ENCODE assay signal across 28 cellular contexts in the genomic region with DNA sequence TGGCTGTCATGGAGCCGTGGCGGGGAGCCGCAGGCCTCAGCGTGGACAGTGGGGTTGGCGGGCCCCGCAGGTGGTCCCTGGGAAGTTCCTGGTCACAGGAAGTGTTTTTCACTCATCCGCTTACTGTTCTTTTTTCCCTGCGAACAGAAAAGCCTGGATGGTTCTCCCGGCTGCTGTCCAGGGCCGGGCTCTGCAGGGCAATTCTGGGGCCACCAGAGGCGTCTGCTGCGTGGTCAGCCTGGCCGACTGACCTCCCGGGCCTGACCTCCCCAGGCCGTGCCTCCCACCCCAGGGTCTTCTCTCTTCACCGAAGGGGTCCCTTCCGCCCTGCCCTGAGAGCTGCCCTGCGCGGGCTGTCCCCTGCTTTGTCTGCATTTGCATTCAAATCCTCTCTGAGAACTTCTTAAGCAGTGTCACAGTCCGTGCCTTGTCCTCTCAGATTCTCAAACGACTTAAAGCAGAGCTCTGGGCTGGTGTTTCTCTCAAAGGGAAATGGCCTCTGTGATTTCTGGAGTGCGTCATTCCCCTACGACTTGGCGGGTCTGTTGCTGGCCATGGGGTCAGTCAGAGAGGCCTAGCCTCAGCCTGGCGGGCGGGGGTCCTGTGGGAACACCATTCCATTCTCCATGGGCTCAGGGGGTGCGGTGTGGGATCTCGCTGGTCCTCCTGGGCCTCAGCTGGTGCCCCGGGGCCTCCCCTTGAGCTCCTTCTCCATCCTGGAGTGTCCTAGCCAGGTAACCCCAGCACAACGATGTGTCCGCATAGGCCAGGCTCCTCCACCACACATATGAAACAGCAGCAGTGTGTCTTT. TPM values are rescaled to one million over a fixed set of nuclear protein-coding genes. Genes with fewer than 3 reads are reported as not detected.
DNase-seq lines count a peak whose midpoint lies in the region; ATAC-seq, FAIRE-seq and TF ChIP-seq lines count a peak whose summit lies in the region.
"Had no signal": no experiment of that assay in that cellular context is flagged by ENCODE, and none has a peak within 500 bp of the region (broad histone marks: within the 10 kb centered on the region; RNA-seq: fewer than 3 reads in every experiment).

No MANE protein-coding gene starts in this region.

- no peak overlapping the region for H2AFZ ChIP-seq in H1 (ENCODE audit: low read length)

- H3K4me1 Mint-ChIP-seq in nephron progenitor cell (peaks cover 38% of the 10 kb centered on the region), type B pancreatic cell (ENCODE audit: unreplicated experiment) (peaks cover 36% of the 10 kb centered on the region)
- H3K4me1 Mint-ChIP-seq: activated CD4-positive, alpha-beta T cell treated with anti-CD3 and anti-CD28 coated beads, Interleukin-2, amount 10 ng/mL, durations not matched to agents 7 days and 5 days; activated naive CD8-positive, alpha-beta T cell treated with anti-CD3 and anti-CD28 coated beads, Interleukin-2, amount 50 U/mL, for 24 hours; memory B cell; T-helper 17 cell had no signal

- peak overlapping the region; percentile 18; the same call in 1 of the 2 replicates for H2BK12ac ChIP-seq in H1 (ENCODE audit: low read depth, low read length)

- POLR2A ChIA-PET in H1 (lab: Charles Lee; ENCODE audit: partially characterized antibody): interaction anchor here (1.1 kb wide), 1 partner anchor 10 kb away, joined by 4 read pairs; no protein-coding TSS in a partner anchor

- no peak overlapping the region for H3K18ac ChIP-seq in H1 (ENCODE audit: extremely low read depth, low read length)

- CTCF ChIA-PET in H1 (lab: Charles Lee; ENCODE audit: partially characterized antibody): interaction anchor here (0.6 to 1.4 kb wide), 4 partner anchors 10 to 74 kb away, joined by 3 to 6 read pairs (median 4); no protein-coding TSS in a partner anchor

- H4K5ac ChIP-seq in H1 (ENCODE audit: insufficient read length, low read depth, low read length): peak overlapping the region; percentile 38

- whole genome bisulfite sequencing in H1 (ENCODE audit: extremely low coverage in 1 of 2, insufficient coverage in 1 of 2, insufficient read length in 1 of 2, insufficient replicate concordance in 2 of 2, low coverage in 1 of 2, low lambda C conversion rate in 2 of 2, missing lambda C conversion rate in 1 of 2), 2 experiments: 79% methylated on average over 25 of the region's 31 CpGs; no CpG with 5 or more reads in 1 of the 2 experiments

- peak overlapping the region; percentile 52 for H4K91ac ChIP-seq in H1 (replicated peaks; ENCODE audit: insufficient read length, low read length)

- no peak overlapping the region for H3K27ac ChIP-seq in H1 (ENCODE audit: low read depth, low read length)
- H3K27ac ChIP-seq: HL-60, psoas muscle, SJCRH30 had no signal

- H3K4me3 Mint-ChIP-seq in nephron progenitor cell (no peak overlapping the region), type B pancreatic cell (no peak overlapping the region)
- H3K4me3 Mint-ChIP-seq: activated CD4-positive, alpha-beta T cell treated with anti-CD3 and anti-CD28 coated beads, Interleukin-2, amount 10 ng/mL, durations not matched to agents 7 days and 5 days; activated naive CD8-positive, alpha-beta T cell treated with anti-CD3 and anti-CD28 coated beads, Interleukin-2, amount 50 U/mL, for 24 hours; effector memory CD8-positive, alpha-beta T cell; HFFc6; memory B cell; T-helper 17 cell had no signal

- H2BK120ac ChIP-seq in H1 (replicated peaks; ENCODE audit: low read depth, low read length): no peak overlapping the region

- no peaks in the 10 kb centered on the region for H3K36me3 ChIP-seq in H1 (ENCODE audit: control insufficient read depth in 2 of 4, insufficient read depth in 4 of 4, low read length in 3 of 4)
- H3K36me3 ChIP-seq: tibial artery had no signal

- no peak overlapping the region for H2AK5ac ChIP-seq in H1 (ENCODE audit: low read depth, low read length)

- H2BK5ac ChIP-seq in H1 (ENCODE audit: low read depth, low read length): 0 out of 2 replicates have a peak overlapping the region, but pooled peaks have one; percentile 92

- peaks cover 6% of the 10 kb centered on the region; the same call in 1 of the 2 replicates for H3K79me1 ChIP-seq in H1 (ENCODE audit: low read depth, low read length)

- no peak overlapping the region for H3K56ac ChIP-seq in H1 (replicated peaks; ENCODE audit: insufficient read length, low read depth, low read length)

- intact Hi-C loops in cardiac septum (cut with DNase I) (no loop called here), left ventricle myocardium superior (cut with micrococcal nuclease) (no loop called here)

- no peak for TF ChIP-seq CTCF in H1 (IDR thresholded peaks at IDR 0.05; ENCODE audit: control extremely low read depth in 1 of 3, insufficient read depth in 1 of 3, low read depth in 1 of 3, low read length in 3 of 3)
- no peak for TF ChIP-seq CTCF in nephron progenitor cell (IDR thresholded peaks at IDR 0.05)
- TF ChIP-seq CTCF in type B pancreatic cell (conservative IDR thresholded peaks at IDR 0.05): peak; percentile 22

- peaks cover 0 to 11% of the 10 kb centered on the region in 2 experiments for H4K20me1 ChIP-seq in H1 (replicated peaks in 1 of 2; ENCODE audit: control insufficient read depth in 1 of 2, insufficient read depth in 2 of 2, low read length in 2 of 2)

- H3K9ac ChIP-seq in H1 (replicated peaks in 1 of 4; ENCODE audit: extremely low read depth in 1 of 4, low read depth in 3 of 4, low read length in 3 of 4): no peak overlapping the region

- no peak for FAIRE-seq in H1 (lab: Jason Lieb, UNC)

- H3K4me3 ChIP-seq in H1 (ENCODE audit: extremely low read depth in 1 of 4, insufficient read depth in 2 of 4, low read depth in 3 of 4, low read length in 4 of 4): no peak overlapping the region
- H3K4me3 ChIP-seq: GM12878, psoas muscle, SJCRH30, tibial artery had no signal

- H3K27me3 Mint-ChIP-seq in nephron progenitor cell (ENCODE audit: low read depth, poor library complexity): peaks cover 2% of the 10 kb centered on the region
- no peaks in the 10 kb centered on the region for H3K27me3 Mint-ChIP-seq in type B pancreatic cell
- H3K27me3 Mint-ChIP-seq: activated CD4-positive, alpha-beta T cell treated with anti-CD3 and anti-CD28 coated beads, Interleukin-2, amount 10 ng/mL, durations not matched to agents 7 days and 5 days had no signal

- no peaks in the 10 kb centered on the region for H3K79me2 ChIP-seq in H1 (ENCODE audit: control insufficient read depth in 1 of 2, insufficient read depth in 2 of 2, low read length in 2 of 2)

- H3K14ac ChIP-seq in H1 (ENCODE audit: insufficient read length): no peak overlapping the region

- H3K4ac ChIP-seq in H1 (replicated peaks; ENCODE audit: insufficient read length, low read depth, low read length): no peak overlapping the region

- no peak for TF ChIP-seq EP300 in H1 (IDR thresholded peaks at IDR 0.05; ENCODE audit: borderline replicate concordance in 1 of 2, low read depth in 2 of 2, low read length in 2 of 2)

- no peak for TF ChIP-seq RAD21 in H1 (IDR thresholded peaks at IDR 0.05 in 1 of 2, conservative IDR thresholded peaks at IDR 0.05 in 1 of 2; ENCODE audit: low read depth in 2 of 2, low read length in 2 of 2)

- H4K8ac ChIP-seq in H1 (ENCODE audit: extremely low read depth, insufficient read depth, low read length): peak overlapping the region; percentile 52; the same call in 1 of the 2 replicates

- H3K36me3 Mint-ChIP-seq in nephron progenitor cell (ENCODE audit: low read depth): no peaks in the 10 kb centered on the region
- no peaks in the 10 kb centered on the region for H3K36me3 Mint-ChIP-seq in type B pancreatic cell
- H3K36me3 Mint-ChIP-seq: memory B cell had no signal

- peak; percentile 56 for DNase-seq in cardiac septum (ENCODE audit: low spot score)
- DNase-seq in left ventricle myocardium superior: no peak
- peak in 1 of 2 experiments; percentile 56 for DNase-seq in H1 (ENCODE audit: low read depth in 1 of 2, low spot score in 2 of 2)
- DNase-seq in nephron progenitor cell: no peak
- DNase-seq in type B pancreatic cell (ENCODE audit: extremely low spot score, unreplicated experiment): peak; percentile 64
- no peak for DNase-seq in middle frontal gyrus (ENCODE audit: extremely low spot score, low spot score)
- DNase-seq in NCI-H1092 (lab: John Stamatoyannopoulos, UW): no peak
- DNase-seq in NK-92 (lab: John Stamatoyannopoulos, UW; ENCODE audit: unreplicated experiment): no peak
- DNase-seq: activated CD4-positive, alpha-beta T cell treated with anti-CD3 and anti-CD28 coated beads, Interleukin-2, amount 10 ng/mL, durations not matched to agents 7 days and 5 days; activated effector memory CD4-positive, alpha-beta T cell treated with Interleukin-2 at 50 U/mL for 16 hours; activated naive CD8-positive, alpha-beta T cell treated with anti-CD3 and anti-CD28 coated beads, Interleukin-2, amount 50 U/mL, for 24 hours; DMS79; effector memory CD8-positive, alpha-beta T cell; HFFc6; IMR-90; NCI-H1436; NCI-H2107; NK-92 treated with Interleukin-12 subunit alpha and Interleukin-12 subunit beta, amount 100 ng/mL, for 24 hours; psoas muscle; SJCRH30; stimulated activated CD4-positive, alpha-beta T cell treated with anti-CD3 and anti-CD28 coated beads, Interleukin-4, amount 100 ng/mL, for 24 hours; stimulated activated naive CD4-positive, alpha-beta T cell treated with Interleukin-2 at 50 U/mL for 16 hours; T-helper 17 cell; tibial artery had no signal

- no peak overlapping the region for H2BK20ac ChIP-seq in H1 (ENCODE audit: low read length)

- peak overlapping the region; percentile 89 for H3K27ac Mint-ChIP-seq in nephron progenitor cell
- no peak overlapping the region for H3K27ac Mint-ChIP-seq in type B pancreatic cell
- H3K27ac Mint-ChIP-seq: activated CD4-positive, alpha-beta T cell treated with anti-CD3 and anti-CD28 coated beads, Interleukin-2, amount 10 ng/mL, durations not matched to agents 7 days and 5 days; activated naive CD8-positive, alpha-beta T cell treated with anti-CD3 and anti-CD28 coated beads, Interleukin-2, amount 50 U/mL, for 24 hours; effector memory CD8-positive, alpha-beta T cell; HFFc6; memory B cell; T-helper 17 cell had no signal

- H3K9me3 Mint-ChIP-seq in nephron progenitor cell (no peaks in the 10 kb centered on the region), type B pancreatic cell (no peaks in the 10 kb centered on the region)
- H3K9me3 Mint-ChIP-seq: activated CD4-positive, alpha-beta T cell treated with anti-CD3 and anti-CD28 coated beads, Interleukin-2, amount 10 ng/mL, durations not matched to agents 7 days and 5 days; activated naive CD8-positive, alpha-beta T cell treated with anti-CD3 and anti-CD28 coated beads, Interleukin-2, amount 50 U/mL, for 24 hours; effector memory CD8-positive, alpha-beta T cell; HFFc6; memory B cell had no signal

- no peaks in the 10 kb centered on the region for H3K9me3 ChIP-seq in H1 (ENCODE audit: insufficient read depth in 2 of 2, low read depth in 1 of 2, low read length in 1 of 2)
- H3K9me3 ChIP-seq: psoas muscle, SJCRH30, tibial artery had no signal

- no peak for ATAC-seq in left ventricle myocardium superior
- ATAC-seq: activated naive CD8-positive, alpha-beta T cell treated with anti-CD3 and anti-CD28 coated beads, Interleukin-2, amount 50 U/mL, for 24 hours; effector memory CD8-positive, alpha-beta T cell; GM12878; Panc1; psoas muscle; T-helper 17 cell had no signal

- H2BK15ac ChIP-seq in H1 (ENCODE audit: low read length): no peak overlapping the region

- TF ChIP-seq POLR2A in H1 (IDR thresholded peaks at IDR 0.05; ENCODE audit: control extremely low read depth in 1 of 2, low read depth in 2 of 2, low read length in 2 of 2): no peak

- H3K4me2 ChIP-seq in H1 (ENCODE audit: insufficient read depth in 1 of 2, low read depth in 2 of 2, low read length in 2 of 2): no peak overlapping the region

- H3K4me1 ChIP-seq in H1 (replicated peaks in 1 of 4; ENCODE audit: control insufficient read depth in 3 of 4, insufficient read depth in 4 of 4, low read length in 3 of 4): peaks cover 0 to 17% (median 10%) of the 10 kb centered on the region in 4 experiments; a peak in 6 of 7 replicates

- peaks cover 12% of the 10 kb centered on the region for H3K23me2 ChIP-seq in H1 (ENCODE audit: low read depth, low read length)

- no peak overlapping the region for H3K23ac ChIP-seq in H1 (ENCODE audit: insufficient read length)

- no peaks in the 10 kb centered on the region for H3K27me3 ChIP-seq in H1 (replicated peaks in 1 of 4; ENCODE audit: control insufficient read depth in 3 of 4, extremely low read depth in 1 of 4, insufficient read depth in 3 of 4, low read length in 3 of 4)
- H3K27me3 ChIP-seq: SJCRH30, tibial artery had no signal

RNA-seq across cellular contexts. Expression of gene KLHL29, which starts 38.3 kb away (rescaled TPM):
- total RNA-seq in cardiac septum (1.6 TPM), left ventricle myocardium superior (0.69 TPM), type B pancreatic cell (ENCODE audit: low replicate concordance) (14.6 and 24.1 TPM in 2 replicates)
- 4.3 and 4.7 TPM in 2 replicates for total RNA-seq in H1 (2021; fragmentation: NEBNext Ultra II Directional; extraction: Animal tissue kit (Norgen Biotek cat#: 25700))
- polyA plus RNA-seq in H1 (2011; rRNA removed): 1.1 and 2.6 TPM in 2 replicates
- 1.8 TPM for polyA plus RNA-seq in H1 (2011; cell fraction: cytosol; rRNA removed)
- polyA plus RNA-seq in H1 (2011; cell fraction: nucleus; rRNA removed): 6.5 TPM
- polyA plus RNA-seq in H1 (2012, experiment 1 of 2): 2.1 to 2.4 TPM (median 2.2 TPM) in 4 replicates
- 1.4 TPM for polyA plus RNA-seq in H1 (2012, experiment 2 of 2)
- 2.0 TPM for polyA plus RNA-seq in H1 (2013, experiment 1 of 2)
- 2.0 TPM for polyA plus RNA-seq in H1 (2013, experiment 2 of 2)
- polyA minus RNA-seq in H1 (2011; rRNA and poly(A)+ RNA removed): 1.2 and 1.5 TPM in 2 replicates
- 1.8 TPM for polyA minus RNA-seq in H1 (2011; cell fraction: cytosol; rRNA and poly(A)+ RNA removed)
- 5.0 TPM for polyA minus RNA-seq in H1 (2011; cell fraction: nucleus; rRNA and poly(A)+ RNA removed)

Comparison
In these comparisons a context has a peak if more than half of its experiments do, and no peak if none do; other contexts are left out.
1. DNase-seq: peak in cardiac septum (single experiment) and type B pancreatic cell (single experiment); none in left ventricle myocardium superior (single experiment), nephron progenitor cell (single experiment), middle frontal gyrus (single experiment), NCI-H1092 (single experiment) and NK-92 (single experiment).